1 cellular context compared by ENCODE assay signal in the genomic region with DNA sequence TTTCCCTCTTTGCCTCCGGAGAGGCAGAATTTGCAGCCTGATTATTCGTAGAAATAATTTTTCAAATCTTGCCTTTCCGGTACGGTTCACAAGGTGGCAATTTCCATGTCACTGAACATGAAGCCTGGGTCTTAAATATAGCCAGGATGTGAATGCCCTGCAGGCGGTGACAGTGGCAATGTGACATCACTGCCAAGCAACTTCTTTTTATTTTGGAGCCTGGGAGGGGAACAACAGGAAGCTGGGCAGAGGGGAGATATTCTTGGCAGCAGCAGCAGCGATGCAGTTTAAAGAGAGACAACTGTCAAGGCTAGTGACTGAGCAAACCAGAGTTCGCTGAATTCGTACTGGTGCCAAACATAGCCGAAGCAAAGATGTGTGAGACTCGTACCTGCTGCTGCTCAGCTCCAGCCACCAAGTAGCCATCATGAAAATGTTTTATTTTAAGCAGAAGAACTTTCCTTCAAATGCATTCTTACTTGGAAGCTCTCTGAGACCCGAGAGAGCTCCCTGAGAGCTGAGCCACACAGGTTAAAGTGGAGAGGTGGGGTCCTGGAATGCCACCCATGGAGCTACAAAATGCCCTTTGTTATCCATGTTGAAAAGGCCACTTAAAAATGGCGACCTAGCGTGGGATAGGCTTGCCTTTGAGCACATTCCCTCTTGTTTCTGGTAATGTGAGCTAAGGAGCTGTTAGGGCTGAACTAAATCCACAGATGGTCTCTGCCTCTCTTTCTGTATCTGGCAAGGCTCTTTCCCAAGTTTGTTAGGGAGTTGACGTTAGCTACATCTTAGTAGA.
TF ChIP-seq lines count a peak whose summit lies in the region.

No MANE protein-coding gene starts in this region.

TF ChIP-seq in H1, 55 proteins besides CTCF, POLR2A, EP300 and RAD21 (continued from another document):
- TF ChIP-seq, protein P1, sequence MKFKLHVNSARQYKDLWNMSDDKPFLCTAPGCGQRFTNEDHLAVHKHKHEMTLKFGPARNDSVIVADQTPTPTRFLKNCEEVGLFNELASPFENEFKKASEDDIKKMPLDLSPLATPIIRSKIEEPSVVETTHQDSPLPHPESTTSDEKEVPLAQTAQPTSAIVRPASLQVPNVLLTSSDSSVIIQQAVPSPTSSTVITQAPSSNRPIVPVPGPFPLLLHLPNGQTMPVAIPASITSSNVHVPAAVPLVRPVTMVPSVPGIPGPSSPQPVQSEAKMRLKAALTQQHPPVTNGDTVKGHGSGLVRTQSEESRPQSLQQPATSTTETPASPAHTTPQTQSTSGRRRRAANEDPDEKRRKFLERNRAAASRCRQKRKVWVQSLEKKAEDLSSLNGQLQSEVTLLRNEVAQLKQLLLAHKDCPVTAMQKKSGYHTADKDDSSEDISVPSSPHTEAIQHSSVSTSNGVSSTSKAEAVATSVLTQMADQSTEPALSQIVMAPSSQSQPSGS (IDR thresholded peaks at IDR 0.05; ENCODE audit: low read length), result no peak
- TF ChIP-seq SP4 (IDR thresholded peaks at IDR 0.05; ENCODE audit: low read length) (no peak), CHD1 (IDR thresholded peaks at IDR 0.05; ENCODE audit: low read depth, low read length) (no peak), NANOG (IDR thresholded peaks at IDR 0.05; ENCODE audit: insufficient read depth, low read depth, low read length, poor library complexity, severe bottlenecking) (peak; percentile 85), SAP30 (IDR thresholded peaks at IDR 0.05; ENCODE audit: insufficient read depth, insufficient replicate concordance, low read length) (no peak), SRF (IDR thresholded peaks at IDR 0.05; ENCODE audit: low read depth, low read length) (no peak), ASH2L (IDR thresholded peaks at IDR 0.05; ENCODE audit: low read length) (peak; percentile 49), TCF12 (IDR thresholded peaks at IDR 0.05; ENCODE audit: low read depth, low read length) (no peak), TAF7 (optimal IDR thresholded peaks at IDR 0.05; ENCODE audit: borderline replicate concordance, low read depth, low read length) (no peak), EZH2 (IDR thresholded peaks at IDR 0.05; ENCODE audit: low read depth, low read length, severe bottlenecking) (no peak), RBBP5 (IDR thresholded peaks at IDR 0.05; ENCODE audit: borderline replicate concordance, low read depth, low read length) (no peak), USF2 (IDR thresholded peaks at IDR 0.05; ENCODE audit: low read length) (no peak), SUZ12 (IDR thresholded peaks at IDR 0.05; ENCODE audit: low read length) (no peak), TAF1 (IDR thresholded peaks at IDR 0.05; ENCODE audit: low read depth, low read length) (peak; percentile 51; the same call in 1 of the 2 replicates), BACH1 (IDR thresholded peaks at IDR 0.05; ENCODE audit: low read length) (no peak), MAFK (IDR thresholded peaks at IDR 0.05; ENCODE audit: low read depth, low read length) (no peak), SP1 (IDR thresholded peaks at IDR 0.05; ENCODE audit: low read depth, low read length) (peak; percentile 43; the same call in 1 of the 2 replicates), KDM4A (IDR thresholded peaks at IDR 0.05; ENCODE audit: low read depth, low read length, severe bottlenecking) (no peak), CTBP2 (IDR thresholded peaks at IDR 0.05; ENCODE audit: borderline replicate concordance, insufficient read depth, insufficient read length, low read length) (no peak), SIN3A (conservative IDR thresholded peaks at IDR 0.05 in 1 of 2, IDR thresholded peaks at IDR 0.05 in 1 of 2; ENCODE audit: low read depth in 1 of 2, low read length in 2 of 2) (no peak)
- TF ChIP-seq, protein P2, sequence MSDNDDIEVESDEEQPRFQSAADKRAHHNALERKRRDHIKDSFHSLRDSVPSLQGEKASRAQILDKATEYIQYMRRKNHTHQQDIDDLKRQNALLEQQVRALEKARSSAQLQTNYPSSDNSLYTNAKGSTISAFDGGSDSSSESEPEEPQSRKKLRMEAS (IDR thresholded peaks at IDR 0.05), result peak; percentile 15; the same call in 1 of the 2 replicates
